In the genomic region with DNA sequence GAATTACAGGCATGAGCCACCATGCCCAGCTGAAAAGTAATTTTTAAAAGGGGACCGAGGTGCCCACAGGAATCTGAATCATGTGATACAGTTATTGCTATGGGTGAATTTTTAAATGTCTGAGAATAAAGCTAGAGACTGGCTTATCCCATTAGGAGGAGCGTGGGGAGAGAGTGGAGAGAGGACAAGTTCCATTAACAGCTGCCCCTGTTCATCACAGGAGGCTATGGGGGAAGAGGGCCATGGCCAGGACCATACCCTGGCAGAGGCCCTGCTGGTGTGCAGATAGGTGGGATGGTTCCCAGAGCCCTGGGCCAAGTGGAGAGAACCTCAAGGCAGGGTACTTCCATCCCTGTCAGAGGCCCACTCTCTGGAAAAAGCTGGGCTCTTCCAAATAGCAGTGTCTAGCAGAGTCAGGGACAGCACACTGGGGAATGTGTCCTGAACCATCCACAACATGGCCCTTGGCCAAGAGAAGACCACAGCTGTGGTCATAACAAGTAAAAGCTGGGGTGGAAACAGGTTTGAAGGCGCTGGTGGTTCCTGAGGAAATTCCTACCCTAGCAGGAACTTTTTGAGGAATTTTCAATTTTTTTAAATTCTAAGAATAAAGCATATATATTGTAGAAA, we compare ENCODE assay signal across 7 cellular contexts. TPM values are rescaled to one million over a fixed set of nuclear protein-coding genes. Genes with fewer than 3 reads are reported as not detected.
"Had no signal": no experiment of that assay in that cellular context is flagged by ENCODE, and none has a peak within 500 bp of the region (broad histone marks: within the 10 kb centered on the region; RNA-seq: fewer than 3 reads in every experiment).

No MANE protein-coding gene starts in this region.

- H3K4me3 ChIP-seq: GM23248, HAP-1 had no signal

- H3K4me3 Mint-ChIP-seq: HFFc6 had no signal

- H3K27ac ChIP-seq: GM23248 had no signal

- H3K36me3 ChIP-seq: HAP-1 had no signal

- H3K9me3 ChIP-seq: HAP-1 had no signal

- ATAC-seq: HCT116 had no signal

- H2AFZ ChIP-seq: GM23248 had no signal

- H3K27ac Mint-ChIP-seq: HFFc6 had no signal

- H3K4me1 ChIP-seq: HAP-1 had no signal

- H3K9ac ChIP-seq: GM23248 had no signal

- DNase-seq: GM23248, GOT3, H7, HFFc6, IMR-90 had no signal

RNA-seq across cellular contexts. Expression of a gene that starts 48.0 kb away (rescaled TPM):
- total RNA-seq: GM23248, HFFc6, IMR-90 had no signal
- polyA plus RNA-seq: GM23248, IMR-90 had no signal
